Comparison of ENCODE assay signal across 21 cellular contexts in genomic region chr11:104134760-104135159, GRCh38. TPM values are rescaled to one million over a fixed set of nuclear protein-coding genes. Genes with fewer than 3 reads are reported as not detected.
DNase-seq lines count a peak whose midpoint lies in the region; TF ChIP-seq lines count a peak whose summit lies in the region.
"Had no signal": no experiment of that assay in that cellular context is flagged by ENCODE, and none has a peak within 500 bp of the region (broad histone marks: within the 10 kb centered on the region; RNA-seq: fewer than 3 reads in every experiment).

No MANE protein-coding gene starts in this region.

- H3K9me3 ChIP-seq in mammary epithelial cell (replicated peaks; ENCODE audit: insufficient read depth, low read length) (no peaks in the 10 kb centered on the region), MM.1S (replicated peaks; ENCODE audit: insufficient read depth, low read length) (no peaks in the 10 kb centered on the region)
- H3K9me3 ChIP-seq: vagina had no signal

- H4K20me1 ChIP-seq in mammary epithelial cell (ENCODE audit: insufficient read depth, low read length) (no peaks in the 10 kb centered on the region), MM.1S (ENCODE audit: insufficient read depth, low read length) (no peaks in the 10 kb centered on the region)

- intact Hi-C loops in Calu3 (cut with micrococcal nuclease; ENCODE audit: unreplicated experiment) = no loop called here
- intact Hi-C loops in mammary epithelial cell (cut with micrococcal nuclease) = no loop called here
- intact Hi-C loops in activated naive CD4-positive, alpha-beta T cell treated with anti-CD3 and anti-CD28 coated beads for 36 hours (cut with micrococcal nuclease) = no loop called here

- H3K27ac ChIP-seq in mammary epithelial cell (ENCODE audit: insufficient read depth, low read depth, low read length) = no peak overlapping the region
- no peak overlapping the region for H3K27ac ChIP-seq in MM.1S (ENCODE audit: low read length)
- H3K27ac ChIP-seq: C4-2B, vagina had no signal

- no peaks in the 10 kb centered on the region for H3K36me3 ChIP-seq in mammary epithelial cell (ENCODE audit: insufficient read depth, low read length)
- no peaks in the 10 kb centered on the region for H3K36me3 ChIP-seq in MM.1S (replicated peaks; ENCODE audit: insufficient read depth, low read length)
- H3K36me3 ChIP-seq: vagina had no signal

- CTCF ChIA-PET in Calu3 (lab: Charles Lee) (interaction anchor here (0.7 kb wide), 1 partner anchor 29 kb away, joined by 3 read pairs; the partner anchor contains the start of gene PDGFD), mammary epithelial cell (lab: Charles Lee; ENCODE audit: low non-redundant PET) (no interaction called here)
- CTCF ChIA-PET in activated naive CD4-positive, alpha-beta T cell treated with anti-CD3 and anti-CD28 coated beads for 36 hours (lab: Charles Lee) = interaction anchor here (0.7 kb wide), 1 partner anchor 827 kb away, joined by 3 read pairs; no protein-coding TSS in a partner anchor

- no peak overlapping the region for H3K27ac Mint-ChIP-seq in Calu3 (ENCODE audit: unreplicated experiment)
- H3K27ac Mint-ChIP-seq in activated naive CD4-positive, alpha-beta T cell treated with anti-CD3 and anti-CD28 coated beads for 36 hours = no peak overlapping the region
- H3K27ac Mint-ChIP-seq: activated T-helper 1 cell treated with anti-CD3 and anti-CD28 coated beads, Interleukin-12 subunit alpha, Interleukin-12 subunit beta, Interleukin-2, Interleukin-4 antibody, amounts not matched to agents 30 ng/mL and 10 ng/mL and 1 ng/mL, durations not matched to agents 14 hours and 24 hours and 36 hours; naive B cell; stimulated activated naive B cell treated with anti-CD40 and anti-IgM and Interleukin-4, amounts not matched to agents 10 μg/mL and 1 μg/mL and 100 μg/mL, for 72 hours; T-helper 17 cell had no signal

- H3K9me3 Mint-ChIP-seq in Calu3 (ENCODE audit: low read depth, unreplicated experiment) = peaks cover 3% of the 10 kb centered on the region
- no peaks in the 10 kb centered on the region for H3K9me3 Mint-ChIP-seq in activated naive CD4-positive, alpha-beta T cell treated with anti-CD3 and anti-CD28 coated beads for 36 hours
- H3K9me3 Mint-ChIP-seq: activated T-helper 1 cell treated with anti-CD3 and anti-CD28 coated beads, Interleukin-12 subunit alpha, Interleukin-12 subunit beta, Interleukin-2, Interleukin-4 antibody, amounts not matched to agents 30 ng/mL and 10 ng/mL and 1 ng/mL, durations not matched to agents 14 hours and 24 hours and 36 hours; stimulated activated naive B cell treated with anti-CD40 and anti-IgM and Interleukin-4, amounts not matched to agents 10 μg/mL and 1 μg/mL and 100 μg/mL, for 72 hours had no signal

- H3K4me3 ChIP-seq in mammary epithelial cell (replicated peaks in 1 of 3; ENCODE audit: insufficient read depth in 1 of 3, low read depth in 2 of 3, low read length in 3 of 3) = no peak overlapping the region
- H3K4me3 ChIP-seq in MM.1S (ENCODE audit: low read length) = no peak overlapping the region
- H3K4me3 ChIP-seq: vagina had no signal

- peak overlapping the region; percentile 33 for H3K4me2 ChIP-seq in mammary epithelial cell (ENCODE audit: insufficient read depth, low read depth, low read length)
- no peak overlapping the region for H3K4me2 ChIP-seq in MM.1S (ENCODE audit: low read depth, low read length)

- no peaks in the 10 kb centered on the region for H3K27me3 ChIP-seq in mammary epithelial cell (ENCODE audit: insufficient read depth, low read length)
- H3K27me3 ChIP-seq in MM.1S (replicated peaks; ENCODE audit: insufficient read depth, low read length) = no peaks in the 10 kb centered on the region
- H3K27me3 ChIP-seq: vagina had no signal

- peaks cover 14% of the 10 kb centered on the region for H3K4me1 ChIP-seq in mammary epithelial cell (ENCODE audit: insufficient read depth, low read length)
- H3K4me1 ChIP-seq in MM.1S (ENCODE audit: low read length) = no peaks in the 10 kb centered on the region
- H3K4me1 ChIP-seq: vagina had no signal

- no peaks in the 10 kb centered on the region for H3K27me3 Mint-ChIP-seq in Calu3 (ENCODE audit: unreplicated experiment)
- H3K27me3 Mint-ChIP-seq in activated naive CD4-positive, alpha-beta T cell treated with anti-CD3 and anti-CD28 coated beads for 36 hours (ENCODE audit: low read depth) = no peaks in the 10 kb centered on the region
- H3K27me3 Mint-ChIP-seq: naive B cell; stimulated activated naive B cell treated with anti-CD40 and anti-IgM and Interleukin-4, amounts not matched to agents 10 μg/mL and 1 μg/mL and 100 μg/mL, for 72 hours; T-helper 17 cell had no signal

- H3K36me3 Mint-ChIP-seq in Calu3 (ENCODE audit: insufficient read depth, unreplicated experiment) = no peaks in the 10 kb centered on the region
- no peaks in the 10 kb centered on the region for H3K36me3 Mint-ChIP-seq in activated naive CD4-positive, alpha-beta T cell treated with anti-CD3 and anti-CD28 coated beads for 36 hours (ENCODE audit: low read depth)
- H3K36me3 Mint-ChIP-seq: naive B cell; stimulated activated naive B cell treated with anti-CD40 and anti-IgM and Interleukin-4, amounts not matched to agents 10 μg/mL and 1 μg/mL and 100 μg/mL, for 72 hours had no signal

- H3K9ac ChIP-seq in mammary epithelial cell (ENCODE audit: insufficient read depth, low read length) (no peak overlapping the region), MM.1S (ENCODE audit: low read length) (no peak overlapping the region)

- H3K9me2 ChIP-seq in MM.1S (replicated peaks; ENCODE audit: insufficient read depth, low read length) = no peaks in the 10 kb centered on the region

- H3K4me1 Mint-ChIP-seq in Calu3 (ENCODE audit: low read depth, unreplicated experiment) = peaks cover 15% of the 10 kb centered on the region
- no peaks in the 10 kb centered on the region for H3K4me1 Mint-ChIP-seq in activated naive CD4-positive, alpha-beta T cell treated with anti-CD3 and anti-CD28 coated beads for 36 hours (ENCODE audit: low read depth)
- H3K4me1 Mint-ChIP-seq: naive B cell; stimulated activated naive B cell treated with anti-CD40 and anti-IgM and Interleukin-4, amounts not matched to agents 10 μg/mL and 1 μg/mL and 100 μg/mL, for 72 hours had no signal

- dilution Hi-C loops in mammary epithelial cell (cut with HindIII; ENCODE audit: low sequenced_read_pairs) = no loop called here

- H3K79me2 ChIP-seq in mammary epithelial cell (ENCODE audit: insufficient read depth, low read length) (no peaks in the 10 kb centered on the region), MM.1S (ENCODE audit: low read length) (no peaks in the 10 kb centered on the region)

- TF ChIP-seq CTCF in Calu3 (IDR thresholded peaks at IDR 0.05; ENCODE audit: unreplicated experiment) = no peak
- TF ChIP-seq CTCF in mammary epithelial cell (conservative IDR thresholded peaks at IDR 0.05 in 1 of 2, IDR thresholded peaks at IDR 0.05 in 1 of 2; ENCODE audit: extremely low read depth in 1 of 2, insufficient read depth in 1 of 2, low read depth in 1 of 2, low read length in 2 of 2) = no peak
- no peak for TF ChIP-seq CTCF in GM20000 (IDR thresholded peaks at IDR 0.05; ENCODE audit: extremely low read depth, missing control alignments)
- TF ChIP-seq CTCF in MM.1S (IDR thresholded peaks at IDR 0.05; ENCODE audit: low read length) = no peak

- H3K4me3 Mint-ChIP-seq in Calu3 (ENCODE audit: low read depth, unreplicated experiment) = no peak overlapping the region
- H3K4me3 Mint-ChIP-seq in activated naive CD4-positive, alpha-beta T cell treated with anti-CD3 and anti-CD28 coated beads for 36 hours = no peak overlapping the region
- H3K4me3 Mint-ChIP-seq: activated T-helper 1 cell treated with anti-CD3 and anti-CD28 coated beads, Interleukin-12 subunit alpha, Interleukin-12 subunit beta, Interleukin-2, Interleukin-4 antibody, amounts not matched to agents 30 ng/mL and 10 ng/mL and 1 ng/mL, durations not matched to agents 14 hours and 24 hours and 36 hours; naive B cell; stimulated activated naive B cell treated with anti-CD40 and anti-IgM and Interleukin-4, amounts not matched to agents 10 μg/mL and 1 μg/mL and 100 μg/mL, for 72 hours; T-helper 17 cell had no signal

- BruUV-seq in Calu3 (replicated peaks; lab: Mats Ljungman, UMichigan) = no TSS peak
- no TSS peak for BruUV-seq in mammary epithelial cell (replicated peaks; lab: Mats Ljungman, UMichigan)

- peak; percentile 2 for DNase-seq in Calu3
- peak; percentile 97 for DNase-seq in M059J (ENCODE audit: low read depth)
- peak; percentile 62 for DNase-seq in mammary epithelial cell
- DNase-seq in lung microvascular endothelial cell (ENCODE audit: low read depth in 2 of 2) = peak; percentile 29 to 34
- DNase-seq in DMS 273 (lab: John Stamatoyannopoulos, UW; ENCODE audit: unreplicated experiment) = no peak
- DNase-seq in activated naive CD4-positive, alpha-beta T cell treated with anti-CD3 and anti-CD28 coated beads for 36 hours = no peak
- no peak for DNase-seq in GM20000 (ENCODE audit: low spot score)
- no peak for DNase-seq in MM.1S
- DNase-seq: aorta; effector CD8-positive, alpha-beta T cell; H7; naive B cell; NCI-H1092; NCI-H2227 treated with DMSO at 0.1 percent for 48 hours; right cardiac atrium; stimulated activated CD4-positive, alpha-beta T cell treated with anti-CD3 and anti-CD28 coated beads, Interleukin-4, amount 100 ng/mL, for 1 hour; stimulated activated naive B cell treated with anti-CD40 and anti-IgM and Interleukin-4, amounts not matched to agents 10 μg/mL and 1 μg/mL and 100 μg/mL, for 72 hours; T-helper 17 cell had no signal

- in situ Hi-C loops in mammary epithelial cell (cut with MboI; ENCODE audit: low sequenced_read_pairs in 2 of 2) = no loop called here

- WGBS in mammary epithelial cell (ENCODE audit: low coverage, missing lambda C conversion rate) = 0% methylated on average over 1 of the region's 1 CpG

- H3F3A ChIP-seq in MM.1S (ENCODE audit: insufficient read depth, low read length) = no peaks in the 10 kb centered on the region

- H2AFZ ChIP-seq in mammary epithelial cell (ENCODE audit: low read depth, low read length) (peak overlapping the region; percentile 67), MM.1S (ENCODE audit: low read length) (no peak overlapping the region)

RNA-seq across cellular contexts. Expression of gene PDGFD, which starts 29.2 kb away (rescaled TPM):
- total RNA-seq in Calu3 (2022) (5.1 and 7.2 TPM in 2 replicates), mammary epithelial cell (1 to 10 TPM in 1 of 2 donors, under 1 TPM in 1; 0.19 to 3.5 TPM), lung microvascular endothelial cell (23.5 and 43.8 TPM in 2 replicates)
- 30.0 and 38.6 TPM in 2 replicates for total RNA-seq in M059J (2014; rRNA removed; shearing (Covaris generic))
- polyA plus RNA-seq in mammary epithelial cell = 0.09 TPM
- polyA minus RNA-seq in mammary epithelial cell = not detected
- not detected for total RNA-seq in activated naive CD4-positive, alpha-beta T cell treated with anti-CD3 and anti-CD28 coated beads for 36 hours
- total RNA-seq: activated T-helper 1 cell treated with anti-CD3 and anti-CD28 coated beads, Interleukin-12 subunit alpha, Interleukin-12 subunit beta, Interleukin-2, Interleukin-4 antibody, amounts not matched to agents 30 ng/mL and 10 ng/mL and 1 ng/mL, durations not matched to agents 14 hours and 24 hours and 36 hours had no signal

Comparison
In these comparisons a context has a peak if more than half of its experiments do, and no peak if none do; other contexts are left out.
1. DNase-seq: peak in Calu3 (single experiment), M059J (single experiment), mammary epithelial cell (single experiment) and lung microvascular endothelial cell (2 of 2); none in DMS 273 (single experiment), activated naive CD4-positive, alpha-beta T cell treated with anti-CD3 and anti-CD28 coated beads for 36 hours (single experiment), GM20000 (single experiment) and MM.1S (single experiment).